1 cellular context compared by ENCODE assay signal in genomic region chr18:49584951-49585350, GRCh38. TPM values are rescaled to one million over a fixed set of nuclear protein-coding genes. Genes with fewer than 3 reads are reported as not detected.
"Had no signal": no experiment of that assay in that cellular context is flagged by ENCODE, and none has a peak within 500 bp of the region (broad histone marks: within the 10 kb centered on the region; RNA-seq: fewer than 3 reads in every experiment).

No MANE protein-coding gene starts in this region.

RNA-seq across cellular contexts. Expression of gene LIPG, which starts 23.1 kb away (rescaled TPM):
- polyA plus RNA-seq: IgD-negative memory B cell had no signal
